Comparison of ENCODE assay signal across 8 cellular contexts in genomic region chr21:37257526-37257966, GRCh38. TPM values are rescaled to one million over a fixed set of nuclear protein-coding genes. Genes with fewer than 3 reads are reported as not detected.
A peak's percentile ranks its signal among the peaks of the same experiment; 100 is the strongest.
DNase-seq lines count a peak whose midpoint lies in the region; ATAC-seq and TF ChIP-seq lines count a peak whose summit lies in the region.

No MANE protein-coding gene starts in this region.

- H2AFZ ChIP-seq in osteoblast (ENCODE audit: low read length): peak overlapping the region; percentile 60

- peak; percentile 29 for ATAC-seq in GM21737 (IDR thresholded peaks at IDR 0.05; ENCODE audit: unreplicated experiment)

- no peaks in the 10 kb centered on the region for H3K9me3 ChIP-seq in osteoblast (ENCODE audit: low read depth, low read length)

- H3K36me3 Mint-ChIP-seq in activated CD4-positive, alpha-beta memory T cell treated with anti-CD3 and anti-CD28 coated beads, Interleukin-2, amount 10 ng/mL, durations not matched to agents 7 days and 5 days (ENCODE audit: low read depth): peaks cover 32% of the 10 kb centered on the region

- H3K27me3 Mint-ChIP-seq in activated CD4-positive, alpha-beta memory T cell treated with anti-CD3 and anti-CD28 coated beads, Interleukin-2, amount 10 ng/mL, durations not matched to agents 7 days and 5 days: no peaks in the 10 kb centered on the region

- H3K4me1 Mint-ChIP-seq in activated CD4-positive, alpha-beta memory T cell treated with anti-CD3 and anti-CD28 coated beads, Interleukin-2, amount 10 ng/mL, durations not matched to agents 7 days and 5 days: peaks cover 43% of the 10 kb centered on the region

- no peaks in the 10 kb centered on the region for H3K36me3 ChIP-seq in osteoblast (ENCODE audit: insufficient read depth, low read length)

- CTCF ChIA-PET in activated CD4-positive, alpha-beta memory T cell treated with anti-CD3 and anti-CD28 coated beads, Interleukin-2, amount 10 ng/mL, durations not matched to agents 7 days and 5 days (lab: Charles Lee): interaction anchor here (1.0 to 3.4 kb wide), 5 partner anchors 10 to 262 kb away, joined by 3 to 18 read pairs (median 5); partner anchors contain the start of gene VPS26C

- POLR2A ChIA-PET in activated CD4-positive, alpha-beta memory T cell treated with anti-CD3 and anti-CD28 coated beads, Interleukin-2, amount 10 ng/mL, durations not matched to agents 7 days and 5 days (lab: Charles Lee): interaction anchor here (1.0 to 4.5 kb wide), 12 partner anchors 9 to 306 kb away, joined by 3 to 95 read pairs (median 6); partner anchors contain the start of genes DYRK1A and VPS26C

- peaks cover 10% of the 10 kb centered on the region for H3K4me1 ChIP-seq in osteoblast (ENCODE audit: insufficient read depth, low read length)

- TF ChIP-seq CTCF in foreskin fibroblast (IDR thresholded peaks at IDR 0.05; ENCODE audit: low read depth, low read length) (no peak), osteoblast (IDR thresholded peaks at IDR 0.05; ENCODE audit: extremely low read depth, low read depth, low read length) (no peak)

- peak overlapping the region; percentile 74 for H3K27ac ChIP-seq in osteoblast (ENCODE audit: low read depth, low read length)

- peak overlapping the region; percentile 96 for H3K4me2 ChIP-seq in osteoblast (ENCODE audit: insufficient read depth, low read length)

- peaks cover 14% of the 10 kb centered on the region for H4K20me1 ChIP-seq in osteoblast (ENCODE audit: insufficient read depth, low read length)

- H3K79me2 ChIP-seq in osteoblast (ENCODE audit: insufficient read depth, low read length): peaks cover 96% of the 10 kb centered on the region

- no peaks in the 10 kb centered on the region for H3K9me3 Mint-ChIP-seq in activated CD4-positive, alpha-beta memory T cell treated with anti-CD3 and anti-CD28 coated beads, Interleukin-2, amount 10 ng/mL, durations not matched to agents 7 days and 5 days

- peak overlapping the region; percentile 84 for H3K4me3 Mint-ChIP-seq in activated CD4-positive, alpha-beta memory T cell treated with anti-CD3 and anti-CD28 coated beads, Interleukin-2, amount 10 ng/mL, durations not matched to agents 7 days and 5 days

- H3K4me3 ChIP-seq in foreskin fibroblast (ENCODE audit: low read depth in 1 of 2, low read length in 2 of 2) (peak overlapping the region; percentile 51 to 54), osteoblast (ENCODE audit: insufficient read depth, low read length) (peak overlapping the region; percentile 76)

- no peaks in the 10 kb centered on the region for H3K27me3 ChIP-seq in osteoblast (ENCODE audit: insufficient read depth, low read length)

- DNase-seq in NCI-H1417 (lab: John Stamatoyannopoulos, UW) (peak in 2 of 3 experiments; percentile 80 to 86), NCI-H1417 treated with DMSO at 0.1 percent for 48 hours (lab: John Stamatoyannopoulos, UW) (no peak), Kasumi-1 (lab: John Stamatoyannopoulos, UW) (peak; percentile 71 to 92), foreskin fibroblast (no peak), osteoblast (ENCODE audit: insufficient read length, low spot score, missing footprints) (no peak), NCI-H1694 (lab: John Stamatoyannopoulos, UW) (no peak)
- peak; percentile 42 for DNase-seq in activated CD4-positive, alpha-beta memory T cell treated with anti-CD3 and anti-CD28 coated beads, Interleukin-2, amount 10 ng/mL, durations not matched to agents 7 days and 5 days

- H3K27ac Mint-ChIP-seq in activated CD4-positive, alpha-beta memory T cell treated with anti-CD3 and anti-CD28 coated beads, Interleukin-2, amount 10 ng/mL, durations not matched to agents 7 days and 5 days: peak overlapping the region; percentile 96

RNA-seq across cellular contexts. Expression of gene VPS26C, which starts 9.6 kb away (rescaled TPM):
- 10 to 100 TPM; 70.7 to 73.1 TPM for total RNA-seq in activated CD4-positive, alpha-beta memory T cell treated with anti-CD3 and anti-CD28 coated beads, Interleukin-2, amount 10 ng/mL, durations not matched to agents 7 days and 5 days
- 91.6 and 91.9 TPM in 2 replicates for total RNA-seq in osteoblast

Comparison
In these comparisons a context has a peak if more than half of its experiments do, and no peak if none do; other contexts are left out.
1. DNase-seq: peak in NCI-H1417 (2 of 3), Kasumi-1 (2 of 2) and activated CD4-positive, alpha-beta memory T cell treated with anti-CD3 and anti-CD28 coated beads, Interleukin-2, amount 10 ng/mL, durations not matched to agents 7 days and 5 days (single experiment); none in NCI-H1417 treated with DMSO at 0.1 percent for 48 hours (single experiment), foreskin fibroblast (0 of 2), osteoblast (single experiment) and NCI-H1694 (single experiment).